Comparison of ENCODE assay signal across 8 cellular contexts in genomic region chr12:56190695-56191155, GRCh38. TPM values are rescaled to one million over a fixed set of nuclear protein-coding genes. Genes with fewer than 3 reads are reported as not detected.
DNase-seq lines count a peak whose midpoint lies in the region; ATAC-seq, FAIRE-seq and TF ChIP-seq lines count a peak whose summit lies in the region.

No MANE protein-coding gene starts in this region.

- in situ Hi-C loops in GM12878 (cut with MboI): loop anchor here (5.0 kb wide), 1 partner anchor 277 kb away; the partner anchor contains the start of gene SPRYD4
- in situ Hi-C loops in GM13976 (cut with MboI; ENCODE audit: low sequenced_read_pairs, unreplicated experiment): no loop called here

- TF ChIP-seq RAD21 in GM12878 (IDR thresholded peaks at IDR 0.05; ENCODE audit: insufficient read depth, low read depth, low read length): no peak

- H3K4me3 ChIP-seq in heart right ventricle: peak overlapping the region; percentile 48 to 92 (median 86)
- peak overlapping the region; percentile 50; the same call in 1 of the 2 replicates for H3K4me3 ChIP-seq in GM12878
- H3K4me3 ChIP-seq in mesenchymal stem cell (ENCODE audit: insufficient read depth in 1 of 2, low read depth in 1 of 2, low read length in 2 of 2): peak overlapping the region in 1 of 2 experiments; percentile 96

- H4K20me1 ChIP-seq in GM12878 (ENCODE audit: control insufficient read depth, insufficient read depth): no peaks in the 10 kb centered on the region; the same call in 1 of the 2 replicates

- H3K9me3 ChIP-seq in heart right ventricle (no peaks in the 10 kb centered on the region), GM12878 (replicated peaks; ENCODE audit: control insufficient read depth, insufficient read depth, low read length) (no peaks in the 10 kb centered on the region), mesenchymal stem cell (ENCODE audit: control insufficient read depth, low read length) (no peaks in the 10 kb centered on the region)

- no peak for ATAC-seq in heart right ventricle
- no peak for ATAC-seq in left ventricle myocardium superior
- ATAC-seq in GM12878: no peak
- ATAC-seq in GM21447 (IDR thresholded peaks at IDR 0.05; ENCODE audit: unreplicated experiment): no peak
- no peak for ATAC-seq in HG03442 (IDR thresholded peaks at IDR 0.05; ENCODE audit: unreplicated experiment)

- H3K79me2 ChIP-seq in GM12878 (ENCODE audit: control insufficient read depth, insufficient read depth, low read length): peaks cover 27% of the 10 kb centered on the region

- TF ChIP-seq EP300 in GM12878 (IDR thresholded peaks at IDR 0.05; ENCODE audit: borderline replicate concordance in 1 of 2, control insufficient read depth in 1 of 2, low read depth in 2 of 2, low read length in 2 of 2): no peak

- CTCF ChIA-PET in GM12878 (lab: Yijun Ruan, JAX): interaction anchor here (1.0 to 8.9 kb wide), 13 partner anchors 11 to 283 kb away, joined by 3 to 129 read pairs (median 6); partner anchors contain the start of genes ESYT1, MYL6, PA2G4 and RNF41

- no peak overlapping the region for H4K91ac ChIP-seq in mesenchymal stem cell (ENCODE audit: low read length)

- H3K14ac ChIP-seq in mesenchymal stem cell (ENCODE audit: low read length in 2 of 2): no peak overlapping the region

- no TSS peak for BruUV-seq in GM12878 (replicated peaks; lab: Mats Ljungman, UMichigan)

- H2BK120ac ChIP-seq in mesenchymal stem cell (ENCODE audit: low read depth, low read length): no peak overlapping the region

- H3K4me1 ChIP-seq in heart right ventricle (peaks cover 6 to 39% (median 27%) of the 10 kb centered on the region in 9 donors), GM12878 (ENCODE audit: control insufficient read depth, insufficient read depth, low read length) (0 out of 2 replicates have a peak, but pooled peaks cover 4% of the 10 kb centered on the region), mesenchymal stem cell (ENCODE audit: control insufficient read depth, insufficient read depth, low read depth, low read length) (peaks cover 6% of the 10 kb centered on the region)

- FAIRE-seq in GM12878 (lab: Jason Lieb, UNC): no peak

- TF ChIP-seq POLR2A in GM12878 (IDR thresholded peaks at IDR 0.05; ENCODE audit: low read depth, low read length): no peak

- H3K9ac ChIP-seq in GM12878 (ENCODE audit: control insufficient read depth, insufficient read depth, low read length) (peak overlapping the region; percentile 87), mesenchymal stem cell (ENCODE audit: low read length) (peak overlapping the region; percentile 92)

- no peak overlapping the region for H3K18ac ChIP-seq in mesenchymal stem cell (ENCODE audit: low read depth in 1 of 2, low read length in 2 of 2)

- peak overlapping the region in 1 of 2 experiments; percentile 33 for H3K4ac ChIP-seq in mesenchymal stem cell (ENCODE audit: low read depth in 1 of 2, low read length in 2 of 2)

- no peak overlapping the region for H2BK12ac ChIP-seq in mesenchymal stem cell (ENCODE audit: low read length in 2 of 2)

- SMC1A ChIA-PET in GM12878 (lab: Charles Lee; ENCODE audit: uncharacterized antibody, unreplicated experiment): interaction anchor here (0.7 to 6.2 kb wide), 7 partner anchors 16 to 76 kb away, joined by 3 to 68 read pairs (median 11); partner anchors contain the start of genes ESYT1, RNF41 and ZC3H10

- H3K4me2 ChIP-seq in GM12878 (ENCODE audit: control insufficient read depth, insufficient read depth) (peak overlapping the region; percentile 99), mesenchymal stem cell (ENCODE audit: low read length, poor library complexity, severe bottlenecking) (peak overlapping the region; percentile 20)

- intact Hi-C loops in heart right ventricle (cut with DNase I): loop anchor here in 3 of 10 donors (2.0 to 10.0 kb wide), 4 partner anchors 34 to 277 kb away; partner anchors contain the start of genes SPRYD4 (in 2 of the 3) and NABP2 (in 1 of the 3)
- intact Hi-C loops in left ventricle myocardium superior (cut with micrococcal nuclease): loop anchor here (10.0 kb wide), 1 partner anchor 274 kb away; the partner anchor contains the start of gene SPRYD4
- intact Hi-C loops in GM12878 (cut with micrococcal nuclease; ENCODE audit: unreplicated experiment): loop anchor here (1.0 to 10.0 kb wide), 3 partner anchors 64 to 404 kb away; no protein-coding TSS in a partner anchor

- no peak overlapping the region for H2BK15ac ChIP-seq in mesenchymal stem cell (ENCODE audit: low read depth, poor library complexity, severe bottlenecking)

- H3K23ac ChIP-seq in mesenchymal stem cell (ENCODE audit: low read length in 2 of 2): no peak overlapping the region

- RAD21 ChIA-PET in GM12878 (lab: Charles Lee; ENCODE audit: unreplicated experiment): interaction anchor here (0.6 to 4.6 kb wide), 7 partner anchors 12 to 453 kb away, joined by 3 to 98 read pairs (median 32); partner anchors contain the start of genes ESYT1, RNF41, STAT2 and ZC3H10

- H2BK5ac ChIP-seq in mesenchymal stem cell (ENCODE audit: low read depth, low read length, poor library complexity, severe bottlenecking): no peak overlapping the region

- H3K27me3 ChIP-seq in heart right ventricle (no peaks in the 10 kb centered on the region), GM12878 (replicated peaks in 1 of 2; ENCODE audit: control insufficient read depth in 2 of 2, insufficient read depth in 2 of 2, low read length in 1 of 2) (no peaks in the 10 kb centered on the region), mesenchymal stem cell (ENCODE audit: control insufficient read depth in 1 of 2, insufficient read depth in 1 of 2, low read length in 2 of 2) (no peaks in the 10 kb centered on the region)

- peaks cover 2% of the 10 kb centered on the region for H3K79me1 ChIP-seq in mesenchymal stem cell (replicated peaks; ENCODE audit: low read length, poor library complexity, severe bottlenecking)

- no peak overlapping the region for H2AK5ac ChIP-seq in mesenchymal stem cell (ENCODE audit: low read length, severe bottlenecking)

- WGBS in heart right ventricle, 2 donors: 26% methylated on average over 9 of the region's 9 CpGs
- WGBS in GM12878 (ENCODE audit: insufficient coverage, insufficient replicate concordance, low lambda C conversion rate, missing lambda C conversion rate): 23% methylated on average over 9 of the region's 9 CpGs
- WGBS in mesenchymal stem cell: 40% methylated on average over 8 of the region's 9 CpGs

- peak overlapping the region; percentile 81 for H4K8ac ChIP-seq in mesenchymal stem cell (ENCODE audit: low read length)

- H2AFZ ChIP-seq in GM12878 (ENCODE audit: control insufficient read depth, low read depth, low read length): peak overlapping the region; percentile 65
- no peak overlapping the region for H2AFZ ChIP-seq in mesenchymal stem cell (ENCODE audit: low read depth, low read length)

- H3K27ac ChIP-seq in heart right ventricle (peak overlapping the region in 9 of 10 donors; percentile 83 to 95 (median 92)), GM12878 (ENCODE audit: control insufficient read depth, insufficient read depth) (peak overlapping the region; percentile 91; the same call in 1 of the 2 replicates), mesenchymal stem cell (ENCODE audit: low read length, poor library complexity, severe bottlenecking) (no peak overlapping the region)

- DNase-seq in heart right ventricle (no peak), left ventricle myocardium superior (no peak), GM12878 (ENCODE audit: low read depth, low spot score) (no peak), mesenchymal stem cell (no peak), kidney glomerular epithelial cell (lab: John Stamatoyannopoulos, UW) (no peak), GM13976 (ENCODE audit: low spot score) (no peak)

- H3K36me3 ChIP-seq in heart right ventricle (peaks cover 0 to 16% (median 3%) of the 10 kb centered on the region in 9 donors), GM12878 (ENCODE audit: control insufficient read depth in 2 of 2, insufficient read depth in 2 of 2, low read length in 1 of 2) (no peaks in the 10 kb centered on the region), mesenchymal stem cell (ENCODE audit: control insufficient read depth in 1 of 2, insufficient read depth in 2 of 2, low read depth in 1 of 2, low read length in 2 of 2) (peaks cover 0 to 10% of the 10 kb centered on the region in 2 experiments)

- POLR2A ChIA-PET in GM12878 (lab: Charles Lee): interaction anchor here (0.7 to 7.7 kb wide), 6 partner anchors 31 to 126 kb away, joined by 3 to 68 read pairs (median 28); partner anchors contain the start of genes ESYT1, MYL6, RNF41 and ZC3H10

- TF ChIP-seq CTCF in heart right ventricle (IDR thresholded peaks at IDR 0.05) (no peak), GM12878 (IDR thresholded peaks at IDR 0.05 in 2 of 3, conservative IDR thresholded peaks at IDR 0.05 in 1 of 3; ENCODE audit: control insufficient read depth in 2 of 3, extremely low read depth in 1 of 3, insufficient read depth in 1 of 3, low read depth in 3 of 3, low read length in 3 of 3) (no peak), GM13976 (IDR thresholded peaks at IDR 0.05; ENCODE audit: borderline replicate concordance, control extremely low read depth, extremely low read depth, insufficient read depth, missing control alignments) (no peak)

RNA-seq across cellular contexts. Expression of gene SMARCC2, which starts 1.4 kb away (rescaled TPM):
- total RNA-seq in heart right ventricle (10 to 100 TPM; 56.2 to 81.9 (median 62.8) TPM), left ventricle myocardium superior (81.4 TPM), GM12878 (2014; rRNA removed) (24.9 and 25.2 TPM in 2 replicates), GM12878 (2014; rRNA removed; fragmentation: Illumina TruSeq; extraction: Trizol) (26.6 and 31.8 TPM in 2 replicates), GM12878 (2021) (67.1 and 68.6 TPM in 2 replicates)
- polyA plus RNA-seq in heart right ventricle (10 to 100 TPM; 16.2 to 28.8 TPM), GM12878 (2011; rRNA removed) (50.2 and 52.9 TPM in 2 replicates), GM12878 (2014; fragmentation: Illumina TruSeq; extraction: Trizol) (59.6 and 61.1 TPM in 2 replicates), GM12878 (2014; fragmentation: Nextera tagmentation; extraction: Ambion mirVana) (10 to 100 TPM; 13.6 to 27.8 TPM), GM12878 (2014; rRNA removed) (31.7 and 38.3 TPM in 2 replicates), GM12878 (2016; fragmentation: Nextera tagmentation; extraction: Ambion mirVana) (10 to 100 TPM; 60.8 to 71.2 TPM)
- total RNA-seq in GM12878 (2013; cell fraction: nucleolus; rRNA removed): 135 and 138 TPM in 2 replicates
- 22.4 TPM for polyA plus RNA-seq in GM12878 (2011; ENCODE audit: low read depth)
- 29.4 and 31.0 TPM in 2 replicates for polyA plus RNA-seq in GM12878 (2011; cell fraction: cytosol; rRNA removed)
- 128 and 170 TPM in 2 replicates for polyA plus RNA-seq in GM12878 (2011; cell fraction: nucleus; rRNA removed)
- polyA plus RNA-seq in GM12878 (2012): 37.4 and 47.8 TPM in 2 replicates
- 74.8 and 88.5 TPM in 2 replicates for polyA minus RNA-seq in GM12878 (2011; rRNA and poly(A)+ RNA removed)
- polyA minus RNA-seq in GM12878 (2011; cell fraction: cytosol; rRNA and poly(A)+ RNA removed): 34.7 and 45.2 TPM in 2 replicates
- polyA minus RNA-seq in GM12878 (2011; cell fraction: nucleus; rRNA and poly(A)+ RNA removed): 76.6 and 115 TPM in 2 replicates
- 47.0 TPM for polyA plus RNA-seq in mesenchymal stem cell (2013, experiment 1 of 2)
- 42.8 TPM for polyA plus RNA-seq in mesenchymal stem cell (2013, experiment 2 of 2)

RNA-seq across cellular contexts. Expression of gene RNF41, which starts 31.0 kb away (rescaled TPM):
- total RNA-seq in heart right ventricle (10 to 100 TPM; 43.6 to 66.3 (median 47.0) TPM), left ventricle myocardium superior (55.3 TPM), GM12878 (2014; rRNA removed) (38.0 and 44.8 TPM in 2 replicates), GM12878 (2014; rRNA removed; fragmentation: Illumina TruSeq; extraction: Trizol) (28.8 and 30.1 TPM in 2 replicates), GM12878 (2021) (29.9 and 31.0 TPM in 2 replicates)
- polyA plus RNA-seq in heart right ventricle (10 to 100 TPM in 1 of 2 donors, 1 to 10 TPM in 1; 7.0 to 27.0 TPM), GM12878 (2011; rRNA removed) (30.9 and 47.8 TPM in 2 replicates), GM12878 (2014; fragmentation: Illumina TruSeq; extraction: Trizol) (27.6 and 33.2 TPM in 2 replicates), GM12878 (2014; fragmentation: Nextera tagmentation; extraction: Ambion mirVana) (10 to 100 TPM; 11.1 to 24.5 TPM), GM12878 (2014; rRNA removed) (38.2 and 39.2 TPM in 2 replicates), GM12878 (2016; fragmentation: Nextera tagmentation; extraction: Ambion mirVana) (10 to 100 TPM; 22.3 to 23.9 TPM)
- total RNA-seq in GM12878 (2013; cell fraction: nucleolus; rRNA removed): 36.1 and 37.8 TPM in 2 replicates
- polyA plus RNA-seq in GM12878 (2011; ENCODE audit: low read depth): 18.7 TPM
- polyA plus RNA-seq in GM12878 (2011; cell fraction: cytosol; rRNA removed): 57.2 and 72.2 TPM in 2 replicates
- 43.2 and 46.7 TPM in 2 replicates for polyA plus RNA-seq in GM12878 (2011; cell fraction: nucleus; rRNA removed)
- polyA plus RNA-seq in GM12878 (2012): 22.2 and 25.5 TPM in 2 replicates
- 134 and 148 TPM in 2 replicates for polyA minus RNA-seq in GM12878 (2011; rRNA and poly(A)+ RNA removed)
- polyA minus RNA-seq in GM12878 (2011; cell fraction: cytosol; rRNA and poly(A)+ RNA removed): 15.5 and 29.6 TPM in 2 replicates
- 29.4 and 52.3 TPM in 2 replicates for polyA minus RNA-seq in GM12878 (2011; cell fraction: nucleus; rRNA and poly(A)+ RNA removed)
- 37.4 TPM for polyA plus RNA-seq in mesenchymal stem cell (2013, experiment 1 of 2)
- 37.4 TPM for polyA plus RNA-seq in mesenchymal stem cell (2013, experiment 2 of 2)

RNA-seq across cellular contexts. Expression of gene MYL6, which starts 32.6 kb away (rescaled TPM):
- total RNA-seq in heart right ventricle (1,000 to 10,000 TPM in 1 of 10 donors, 100 to 1,000 TPM in 9; 355 to 1,188 (median 413) TPM), left ventricle myocardium superior (546 TPM), GM12878 (2014; rRNA removed) (1,128 and 1,250 TPM in 2 replicates), GM12878 (2014; rRNA removed; fragmentation: Illumina TruSeq; extraction: Trizol) (1,571 and 1,613 TPM in 2 replicates), GM12878 (2021) (1,000 and 1,003 TPM in 2 replicates)
- polyA plus RNA-seq in heart right ventricle (1,000 to 10,000 TPM in 1 of 2 donors, 100 to 1,000 TPM in 1; 670 to 2,127 TPM), GM12878 (2011; rRNA removed) (2,085 and 2,088 TPM in 2 replicates), GM12878 (2014; fragmentation: Illumina TruSeq; extraction: Trizol) (1,228 and 1,402 TPM in 2 replicates), GM12878 (2014; fragmentation: Nextera tagmentation; extraction: Ambion mirVana) (1,000 to 10,000 TPM; 3,206 to 4,116 TPM), GM12878 (2014; rRNA removed) (1,169 and 1,187 TPM in 2 replicates), GM12878 (2016; fragmentation: Nextera tagmentation; extraction: Ambion mirVana) (1,000 to 10,000 TPM; 2,172 to 2,412 TPM)
- total RNA-seq in GM12878 (2013; cell fraction: nucleolus; rRNA removed): 108 and 118 TPM in 2 replicates
- polyA plus RNA-seq in GM12878 (2011; ENCODE audit: low read depth): 1,713 TPM
- 1,611 and 1,625 TPM in 2 replicates for polyA plus RNA-seq in GM12878 (2011; cell fraction: cytosol; rRNA removed)
- polyA plus RNA-seq in GM12878 (2011; cell fraction: nucleus; rRNA removed): 932 and 1,124 TPM in 2 replicates
- 940 and 1,094 TPM in 2 replicates for polyA plus RNA-seq in GM12878 (2012)
- 355 and 360 TPM in 2 replicates for polyA minus RNA-seq in GM12878 (2011; rRNA and poly(A)+ RNA removed)
- 115 and 135 TPM in 2 replicates for polyA minus RNA-seq in GM12878 (2011; cell fraction: cytosol; rRNA and poly(A)+ RNA removed)
- polyA minus RNA-seq in GM12878 (2011; cell fraction: nucleus; rRNA and poly(A)+ RNA removed): 233 and 287 TPM in 2 replicates
- 2,486 TPM for polyA plus RNA-seq in mesenchymal stem cell (2013, experiment 1 of 2)
- 2,523 TPM for polyA plus RNA-seq in mesenchymal stem cell (2013, experiment 2 of 2)

RNA-seq across cellular contexts. Expression of gene NABP2, which starts 33.4 kb away (rescaled TPM):
- 10 to 100 TPM; 16.2 to 25.3 (median 20.4) TPM for total RNA-seq in heart right ventricle
- 10 to 100 TPM; 13.5 to 27.7 TPM for polyA plus RNA-seq in heart right ventricle
- 19.6 TPM for total RNA-seq in left ventricle myocardium superior
- 4.7 and 6.7 TPM in 2 replicates for total RNA-seq in GM12878 (2013; cell fraction: nucleolus; rRNA removed)
- 63.6 and 65.6 TPM in 2 replicates for total RNA-seq in GM12878 (2014; rRNA removed)
- total RNA-seq in GM12878 (2014; rRNA removed; fragmentation: Illumina TruSeq; extraction: Trizol): 54.1 and 58.2 TPM in 2 replicates
- total RNA-seq in GM12878 (2021): 45.8 and 51.3 TPM in 2 replicates
- 20.2 TPM for polyA plus RNA-seq in GM12878 (2011; ENCODE audit: low read depth)
- polyA plus RNA-seq in GM12878 (2011; rRNA removed): 66.2 and 82.2 TPM in 2 replicates
- polyA plus RNA-seq in GM12878 (2011; cell fraction: cytosol; rRNA removed): 101 and 104 TPM in 2 replicates
- 16.4 and 21.1 TPM in 2 replicates for polyA plus RNA-seq in GM12878 (2011; cell fraction: nucleus; rRNA removed)
- 34.9 and 37.2 TPM in 2 replicates for polyA plus RNA-seq in GM12878 (2012)
- 39.3 and 53.8 TPM in 2 replicates for polyA plus RNA-seq in GM12878 (2014; fragmentation: Illumina TruSeq; extraction: Trizol)
- polyA plus RNA-seq in GM12878 (2014; fragmentation: Nextera tagmentation; extraction: Ambion mirVana): 10 to 100 TPM; 20.7 to 29.5 TPM
- polyA plus RNA-seq in GM12878 (2014; rRNA removed): 76.4 and 81.7 TPM in 2 replicates
- 10 to 100 TPM; 90.9 to 97.9 TPM for polyA plus RNA-seq in GM12878 (2016; fragmentation: Nextera tagmentation; extraction: Ambion mirVana)
- polyA minus RNA-seq in GM12878 (2011; rRNA and poly(A)+ RNA removed): 35.5 and 37.7 TPM in 2 replicates
- polyA minus RNA-seq in GM12878 (2011; cell fraction: cytosol; rRNA and poly(A)+ RNA removed): 10.5 and 12.6 TPM in 2 replicates
- polyA minus RNA-seq in GM12878 (2011; cell fraction: nucleus; rRNA and poly(A)+ RNA removed): 4.5 and 11.0 TPM in 2 replicates
- 27.3 TPM for polyA plus RNA-seq in mesenchymal stem cell (2013, experiment 1 of 2)
- 26.7 TPM for polyA plus RNA-seq in mesenchymal stem cell (2013, experiment 2 of 2)

RNA-seq across cellular contexts. Expression of gene MYL6B, which starts 38.3 kb away (rescaled TPM):
- 10 to 100 TPM; 39.8 to 61.9 (median 49.9) TPM for total RNA-seq in heart right ventricle
- 10 to 100 TPM; 31.9 to 64.0 TPM for polyA plus RNA-seq in heart right ventricle
- 41.4 TPM for total RNA-seq in left ventricle myocardium superior
- total RNA-seq in GM12878 (2013; cell fraction: nucleolus; rRNA removed): 27.5 and 28.3 TPM in 2 replicates
- 79.1 and 83.8 TPM in 2 replicates for total RNA-seq in GM12878 (2014; rRNA removed)
- total RNA-seq in GM12878 (2014; rRNA removed; fragmentation: Illumina TruSeq; extraction: Trizol): 100 and 119 TPM in 2 replicates
- 110 and 117 TPM in 2 replicates for total RNA-seq in GM12878 (2021)
- 38.7 TPM for polyA plus RNA-seq in GM12878 (2011; ENCODE audit: low read depth)
- 62.6 and 88.4 TPM in 2 replicates for polyA plus RNA-seq in GM12878 (2011; rRNA removed)
- polyA plus RNA-seq in GM12878 (2011; cell fraction: cytosol; rRNA removed): 89.5 and 115 TPM in 2 replicates
- polyA plus RNA-seq in GM12878 (2011; cell fraction: nucleus; rRNA removed): 58.6 and 60.8 TPM in 2 replicates
- polyA plus RNA-seq in GM12878 (2012): 86.7 and 121 TPM in 2 replicates
- polyA plus RNA-seq in GM12878 (2014; fragmentation: Illumina TruSeq; extraction: Trizol): 24.0 and 75.5 TPM in 2 replicates
- polyA plus RNA-seq in GM12878 (2014; fragmentation: Nextera tagmentation; extraction: Ambion mirVana): 100 to 1,000 TPM; 117 to 153 TPM
- 108 and 118 TPM in 2 replicates for polyA plus RNA-seq in GM12878 (2014; rRNA removed)
- 100 to 1,000 TPM; 109 to 131 TPM for polyA plus RNA-seq in GM12878 (2016; fragmentation: Nextera tagmentation; extraction: Ambion mirVana)
- polyA minus RNA-seq in GM12878 (2011; rRNA and poly(A)+ RNA removed): 37.7 and 41.9 TPM in 2 replicates
- polyA minus RNA-seq in GM12878 (2011; cell fraction: cytosol; rRNA and poly(A)+ RNA removed): 12.2 and 14.5 TPM in 2 replicates
- polyA minus RNA-seq in GM12878 (2011; cell fraction: nucleus; rRNA and poly(A)+ RNA removed): 10.8 and 14.4 TPM in 2 replicates
- 106 TPM for polyA plus RNA-seq in mesenchymal stem cell (2013, experiment 1 of 2)
- 106 TPM for polyA plus RNA-seq in mesenchymal stem cell (2013, experiment 2 of 2)
